In the genomic region with DNA sequence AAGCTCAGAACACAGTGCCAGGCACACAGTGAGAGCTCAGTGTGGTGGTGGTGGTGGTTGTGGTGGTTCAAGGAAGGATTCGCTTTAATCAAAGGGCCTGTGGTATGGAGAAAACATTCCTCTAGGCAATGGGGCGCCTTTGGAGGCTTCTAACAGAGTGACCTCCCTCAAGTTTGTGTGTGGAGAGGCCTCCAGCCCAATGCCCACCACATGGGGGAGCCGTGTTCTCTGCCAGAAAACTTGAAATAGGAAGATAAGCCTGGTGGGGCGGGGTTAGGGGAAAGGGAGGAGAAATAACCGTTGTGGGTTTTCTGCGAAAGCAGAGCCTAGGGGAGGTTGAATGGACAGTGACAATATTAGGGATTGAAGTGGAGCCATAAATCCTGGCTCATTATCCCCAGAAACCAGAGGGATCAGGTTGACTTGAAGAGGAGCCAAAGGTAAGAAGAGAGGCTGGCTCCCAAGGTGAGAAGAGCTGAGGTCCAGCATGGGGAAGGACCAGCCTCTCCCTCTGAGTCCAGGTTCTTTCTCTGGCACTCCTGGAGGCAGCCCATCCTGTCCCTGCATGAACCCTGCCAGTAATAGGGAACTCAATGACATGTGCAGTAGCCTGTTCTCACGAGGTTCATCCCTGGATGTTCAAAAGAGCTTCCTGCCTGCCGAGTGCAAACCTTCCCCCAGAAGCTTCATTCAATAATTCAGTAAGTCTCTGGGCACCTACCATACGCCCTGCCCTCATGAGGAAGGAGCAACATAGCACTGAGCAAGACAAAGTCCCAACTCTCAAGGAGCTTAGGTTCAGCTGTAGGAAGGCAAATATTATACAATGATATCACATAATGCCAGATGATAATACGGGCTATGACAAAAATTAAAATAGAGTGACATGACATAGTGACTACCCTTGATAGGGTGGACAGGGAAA, we compare ENCODE assay signal across 7 cellular contexts. TPM values are rescaled to one million over a fixed set of nuclear protein-coding genes. Genes with fewer than 3 reads are reported as not detected.
DNase-seq lines count a peak whose midpoint lies in the region; ATAC-seq and TF ChIP-seq lines count a peak whose summit lies in the region.

No MANE protein-coding gene starts in this region.

- peaks cover 17 to 29% of the 10 kb centered on the region in 2 donors for H3K4me1 ChIP-seq in adrenal gland (replicated peaks in 1 of 2)
- H3K4me1 ChIP-seq in osteoblast (ENCODE audit: insufficient read depth, low read length): peaks cover 47% of the 10 kb centered on the region

- DNase-seq in NCI-H1092 treated with DMSO at 0.1 percent for 48 hours (lab: John Stamatoyannopoulos, UW) (peak; percentile 25), adrenal gland (peak in 4 of 7 donors; percentile 19 to 63 (median 35)), osteoblast (ENCODE audit: insufficient read length, low spot score, missing footprints) (no peak), NCI-H446 (lab: John Stamatoyannopoulos, UW) (no peak)

- H3K27ac ChIP-seq in adrenal gland (no peak overlapping the region), osteoblast (ENCODE audit: low read depth, low read length) (peak overlapping the region; percentile 18)

- no peaks in the 10 kb centered on the region for H4K20me1 ChIP-seq in osteoblast (ENCODE audit: insufficient read depth, low read length)

- no peak overlapping the region for H3K4me3 ChIP-seq in adrenal gland
- H3K4me3 ChIP-seq in osteoblast (ENCODE audit: insufficient read depth, low read length): no peak overlapping the region

- H2AFZ ChIP-seq in osteoblast (ENCODE audit: low read length): no peak overlapping the region

- 69 to 79% (median 75%) methylated on average over 9 to 10 of the region's 10 CpGs for WGBS in adrenal gland, 4 donors

- H3K36me3 ChIP-seq in adrenal gland (replicated peaks in 1 of 2): no peaks in the 10 kb centered on the region
- no peaks in the 10 kb centered on the region for H3K36me3 ChIP-seq in osteoblast (ENCODE audit: insufficient read depth, low read length)

- intact Hi-C loops in adrenal gland (cut with DNase I): no loop called here

- ATAC-seq in HG03097 (IDR thresholded peaks at IDR 0.05; ENCODE audit: low FRiP score, unreplicated experiment) (no peak), GM21390 (IDR thresholded peaks at IDR 0.05; ENCODE audit: unreplicated experiment) (no peak)

- H3K79me2 ChIP-seq in osteoblast (ENCODE audit: insufficient read depth, low read length): no peaks in the 10 kb centered on the region

- no peak overlapping the region for H3K4me2 ChIP-seq in osteoblast (ENCODE audit: insufficient read depth, low read length)

- no peaks in the 10 kb centered on the region for H3K9me3 ChIP-seq in adrenal gland (replicated peaks in 1 of 3)
- no peaks in the 10 kb centered on the region for H3K9me3 ChIP-seq in osteoblast (ENCODE audit: low read depth, low read length)

- TF ChIP-seq POLR2A in adrenal gland (IDR thresholded peaks at IDR 0.05): no peak

- TF ChIP-seq CTCF in GM12873 (IDR thresholded peaks at IDR 0.05; ENCODE audit: insufficient read depth, low read depth, low read length, missing control alignments) (peak; percentile 42), adrenal gland (IDR thresholded peaks at IDR 0.05) (peak in 2 of 6 experiments; percentile 4 to 18), osteoblast (IDR thresholded peaks at IDR 0.05; ENCODE audit: extremely low read depth, low read depth, low read length) (peak; percentile 27)

- H3K27me3 ChIP-seq in adrenal gland (no peaks in the 10 kb centered on the region), osteoblast (ENCODE audit: insufficient read depth, low read length) (no peaks in the 10 kb centered on the region)

RNA-seq across cellular contexts. Expression of a gene that starts 51.4 kb away (rescaled TPM):
- 100 to 1,000 TPM in 6 of 8 donors, 10 to 100 TPM in 2; 41.9 to 262 (median 149) TPM for total RNA-seq in adrenal gland
- polyA plus RNA-seq in adrenal gland: 10 to 100 TPM; 32.1 to 60.8 (median 46.9) TPM
- total RNA-seq in osteoblast: 78.2 and 137 TPM in 2 replicates

Comparison
In these comparisons a context has a peak if more than half of its experiments do, and no peak if none do; other contexts are left out.
1. DNase-seq: peak in NCI-H1092 treated with DMSO at 0.1 percent for 48 hours (single experiment) and adrenal gland (4 of 7); none in osteoblast (single experiment) and NCI-H446 (0 of 2).